In genomic region chr12:53299101-53299453, GRCh38 we compare ENCODE assay signal across 9 cellular contexts. TPM values are rescaled to one million over a fixed set of nuclear protein-coding genes. Genes with fewer than 3 reads are reported as not detected.
A peak's percentile ranks its signal among the peaks of the same experiment; 100 is the strongest.
DNase-seq lines count a peak whose midpoint lies in the region; ATAC-seq and TF ChIP-seq lines count a peak whose summit lies in the region.
"Had no signal": no experiment of that assay in that cellular context is flagged by ENCODE, and none has a peak within 500 bp of the region (broad histone marks: within the 10 kb centered on the region; RNA-seq: fewer than 3 reads in every experiment).

No MANE protein-coding gene starts in this region.

- TF ChIP-seq EP300 in tibial nerve (IDR thresholded peaks at IDR 0.05): no peak

- peak; percentile 32 for ATAC-seq in activated CD8-positive, alpha-beta memory T cell treated with anti-CD3 and anti-CD28 coated beads, Interleukin-2, amount 10 ng/mL, durations not matched to agents 7 days and 5 days
- ATAC-seq in GM18520 (IDR thresholded peaks at IDR 0.05; ENCODE audit: unreplicated experiment): no peak

- H3K4me3 ChIP-seq in mucosa of rectum (ENCODE audit: low read length in 2 of 2): peak overlapping the region; percentile 86 to 96
- peak overlapping the region; percentile 51 to 76 (median 63) for H3K4me3 ChIP-seq in tibial nerve

- peak overlapping the region; percentile 83 for H3K27ac Mint-ChIP-seq in activated CD8-positive, alpha-beta memory T cell treated with anti-CD3 and anti-CD28 coated beads, Interleukin-2, amount 10 ng/mL, durations not matched to agents 7 days and 5 days
- peak overlapping the region; percentile 88 for H3K27ac Mint-ChIP-seq in T-helper 1 cell treated with Interleukin-12 subunit alpha and Interleukin-12 subunit beta and Interleukin-4 antibody, amounts not matched to agents 30 μg/mL and 1 μg/mL, for 36 hours

- DNase-seq in activated CD8-positive, alpha-beta memory T cell treated with anti-CD3 and anti-CD28 coated beads, Interleukin-2, amount 10 ng/mL, durations not matched to agents 7 days and 5 days: peak; percentile 59
- no peak for DNase-seq in activated CD8-positive, alpha-beta memory T cell treated with anti-CD3 and anti-CD28 coated beads for 24 hours
- DNase-seq in dermis microvascular lymphatic vessel endothelial cell (ENCODE audit: low read depth in 2 of 2): peak; percentile 51 to 66
- peak in 1 of 2 donors; percentile 46 for DNase-seq in tibial nerve (ENCODE audit: low spot score in 2 of 2)
- no peak for DNase-seq in 8988T

- peaks cover 69% of the 10 kb centered on the region for H3K4me1 Mint-ChIP-seq in activated CD8-positive, alpha-beta memory T cell treated with anti-CD3 and anti-CD28 coated beads, Interleukin-2, amount 10 ng/mL, durations not matched to agents 7 days and 5 days
- peaks cover 51% of the 10 kb centered on the region for H3K4me1 Mint-ChIP-seq in T-helper 1 cell treated with Interleukin-12 subunit alpha and Interleukin-12 subunit beta and Interleukin-4 antibody, amounts not matched to agents 30 μg/mL and 1 μg/mL, for 36 hours (ENCODE audit: low read depth)

- H3K9me3 ChIP-seq in mucosa of rectum (ENCODE audit: control insufficient read depth in 2 of 2, low read length in 2 of 2): no peaks in the 10 kb centered on the region
- no peaks in the 10 kb centered on the region for H3K9me3 ChIP-seq in tibial nerve

- H3K9me3 Mint-ChIP-seq in activated CD8-positive, alpha-beta memory T cell treated with anti-CD3 and anti-CD28 coated beads, Interleukin-2, amount 10 ng/mL, durations not matched to agents 7 days and 5 days (ENCODE audit: low read depth): no peaks in the 10 kb centered on the region
- no peaks in the 10 kb centered on the region for H3K9me3 Mint-ChIP-seq in T-helper 1 cell treated with Interleukin-12 subunit alpha and Interleukin-12 subunit beta and Interleukin-4 antibody, amounts not matched to agents 30 μg/mL and 1 μg/mL, for 36 hours

- WGBS in tibial nerve, 2 donors: 45 to 49% methylated on average over 5 of the region's 5 CpGs

- H3K4me3 Mint-ChIP-seq in activated CD8-positive, alpha-beta memory T cell treated with anti-CD3 and anti-CD28 coated beads, Interleukin-2, amount 10 ng/mL, durations not matched to agents 7 days and 5 days: peak overlapping the region; percentile 81
- H3K4me3 Mint-ChIP-seq in T-helper 1 cell treated with Interleukin-12 subunit alpha and Interleukin-12 subunit beta and Interleukin-4 antibody, amounts not matched to agents 30 μg/mL and 1 μg/mL, for 36 hours: peak overlapping the region; percentile 96

- peak overlapping the region; percentile 72 to 77 for H3K27ac ChIP-seq in mucosa of rectum (ENCODE audit: low read depth in 2 of 2, low read length in 2 of 2)
- peak overlapping the region in 3 of 4 donors; percentile 66 to 75 (median 71) for H3K27ac ChIP-seq in tibial nerve

- no peaks in the 10 kb centered on the region for H3K27me3 Mint-ChIP-seq in activated CD8-positive, alpha-beta memory T cell treated with anti-CD3 and anti-CD28 coated beads, Interleukin-2, amount 10 ng/mL, durations not matched to agents 7 days and 5 days
- H3K27me3 Mint-ChIP-seq in T-helper 1 cell treated with Interleukin-12 subunit alpha and Interleukin-12 subunit beta and Interleukin-4 antibody, amounts not matched to agents 30 μg/mL and 1 μg/mL, for 36 hours (ENCODE audit: low read depth): no peaks in the 10 kb centered on the region

- peaks cover 17 to 23% of the 10 kb centered on the region in 2 donors for H3K36me3 ChIP-seq in mucosa of rectum (ENCODE audit: control insufficient read depth in 2 of 2, insufficient read depth in 2 of 2, low read length in 2 of 2)
- H3K36me3 ChIP-seq in tibial nerve: peaks cover 0 to 48% (median 7%) of the 10 kb centered on the region in 3 donors

- no peak for TF ChIP-seq POLR2A in tibial nerve (IDR thresholded peaks at IDR 0.05)

- H3K4me1 ChIP-seq in mucosa of rectum (ENCODE audit: control insufficient read depth in 2 of 2, insufficient read depth in 2 of 2, low read length in 2 of 2): peaks cover 20 to 35% of the 10 kb centered on the region in 2 donors
- H3K4me1 ChIP-seq in tibial nerve: peaks cover 0 to 78% (median 41%) of the 10 kb centered on the region in 4 donors

- H3K36me3 Mint-ChIP-seq in activated CD8-positive, alpha-beta memory T cell treated with anti-CD3 and anti-CD28 coated beads, Interleukin-2, amount 10 ng/mL, durations not matched to agents 7 days and 5 days: peaks cover 37% of the 10 kb centered on the region
- H3K36me3 Mint-ChIP-seq in T-helper 1 cell treated with Interleukin-12 subunit alpha and Interleukin-12 subunit beta and Interleukin-4 antibody, amounts not matched to agents 30 μg/mL and 1 μg/mL, for 36 hours (ENCODE audit: low read depth): peaks cover 40% of the 10 kb centered on the region

- H3K27me3 ChIP-seq in mucosa of rectum (ENCODE audit: control insufficient read depth in 2 of 2, insufficient read depth in 2 of 2, low read length in 2 of 2): no peaks in the 10 kb centered on the region
- H3K27me3 ChIP-seq in tibial nerve: no peaks in the 10 kb centered on the region

- peak overlapping the region in 1 of 2 donors; percentile 69 for H3K9ac ChIP-seq in mucosa of rectum (ENCODE audit: low read depth in 1 of 2, low read length in 2 of 2)

- no peak for TF ChIP-seq CTCF in tibial nerve (IDR thresholded peaks at IDR 0.05)

- CTCF ChIA-PET in activated CD8-positive, alpha-beta memory T cell treated with anti-CD3 and anti-CD28 coated beads, Interleukin-2, amount 10 ng/mL, durations not matched to agents 7 days and 5 days (lab: Charles Lee): interaction anchor here (0.9 to 7.4 kb wide), 12 partner anchors 10 to 140 kb away, joined by 3 to 83 read pairs (median 4); partner anchors contain the start of genes AAAS and ITGB7

RNA-seq across cellular contexts. Expression of gene MYG1, which starts 0.4 kb away (rescaled TPM):
- 10 to 100 TPM; 51.7 to 65.5 TPM for total RNA-seq in activated CD8-positive, alpha-beta memory T cell treated with anti-CD3 and anti-CD28 coated beads, Interleukin-2, amount 10 ng/mL, durations not matched to agents 7 days and 5 days
- total RNA-seq in dermis microvascular lymphatic vessel endothelial cell (29.5 and 36.0 TPM in 2 replicates), tibial nerve (10 to 100 TPM; 49.2 to 82.8 (median 54.3) TPM)

RNA-seq across cellular contexts. Expression of gene PFDN5, which starts 3.7 kb away (rescaled TPM):
- 100 to 1,000 TPM; 283 to 298 TPM for total RNA-seq in activated CD8-positive, alpha-beta memory T cell treated with anti-CD3 and anti-CD28 coated beads, Interleukin-2, amount 10 ng/mL, durations not matched to agents 7 days and 5 days
- total RNA-seq in dermis microvascular lymphatic vessel endothelial cell (350 and 426 TPM in 2 replicates), tibial nerve (100 to 1,000 TPM; 518 to 673 (median 591) TPM)

RNA-seq across cellular contexts. Expression of gene AAAS, which starts 22.3 kb away (rescaled TPM):
- total RNA-seq in activated CD8-positive, alpha-beta memory T cell treated with anti-CD3 and anti-CD28 coated beads, Interleukin-2, amount 10 ng/mL, durations not matched to agents 7 days and 5 days: 10 to 100 TPM; 60.9 to 61.7 TPM
- total RNA-seq in dermis microvascular lymphatic vessel endothelial cell: 31.8 and 31.9 TPM in 2 replicates
- 10 to 100 TPM; 55.5 to 76.8 (median 64.5) TPM for total RNA-seq in tibial nerve

RNA-seq across cellular contexts. Expression of gene ESPL1, which starts 31.0 kb away (rescaled TPM):
- total RNA-seq in activated CD8-positive, alpha-beta memory T cell treated with anti-CD3 and anti-CD28 coated beads, Interleukin-2, amount 10 ng/mL, durations not matched to agents 7 days and 5 days: 100 to 1,000 TPM in 1 of 2 experiments, 10 to 100 TPM in 1; 99.0 to 137 TPM
- total RNA-seq in dermis microvascular lymphatic vessel endothelial cell: 4.2 and 6.0 TPM in 2 replicates
- 1 to 10 TPM in 3 of 4 donors, not detected in 1; 2.2 to 8.7 (median 2.5) TPM for total RNA-seq in tibial nerve

RNA-seq across cellular contexts. Expression of gene SP7, which starts 37.1 kb away (rescaled TPM):
- not detected for total RNA-seq in activated CD8-positive, alpha-beta memory T cell treated with anti-CD3 and anti-CD28 coated beads, Interleukin-2, amount 10 ng/mL, durations not matched to agents 7 days and 5 days
- total RNA-seq in dermis microvascular lymphatic vessel endothelial cell: not detected in 2 replicates
- total RNA-seq in tibial nerve: under 1 TPM in 1 of 4 donors, not detected in 3; 0.21 TPM
- total RNA-seq: glomerular endothelial cell had no signal

Comparison
In these comparisons a context has a peak if more than half of its experiments do, and no peak if none do; other contexts are left out.
1. DNase-seq: peak in activated CD8-positive, alpha-beta memory T cell treated with anti-CD3 and anti-CD28 coated beads, Interleukin-2, amount 10 ng/mL, durations not matched to agents 7 days and 5 days (single experiment) and dermis microvascular lymphatic vessel endothelial cell (2 of 2); none in activated CD8-positive, alpha-beta memory T cell treated with anti-CD3 and anti-CD28 coated beads for 24 hours (single experiment) and 8988T (single experiment).